Comparison of ENCODE assay signal across 21 cellular contexts in genomic region chr17:12982224-12982623, GRCh38. TPM values are rescaled to one million over a fixed set of nuclear protein-coding genes. Genes with fewer than 3 reads are reported as not detected.
DNase-seq lines count a peak whose midpoint lies in the region; ATAC-seq, FAIRE-seq and TF ChIP-seq lines count a peak whose summit lies in the region.
"Had no signal": no experiment of that assay in that cellular context is flagged by ENCODE, and none has a peak within 500 bp of the region (broad histone marks: within the 10 kb centered on the region; RNA-seq: fewer than 3 reads in every experiment).

No MANE protein-coding gene starts in this region.

- H3K9me1 ChIP-seq in K562 (ENCODE audit: control insufficient read depth, insufficient read depth, low read length) = no peaks in the 10 kb centered on the region

- no peak overlapping the region for H3K4me2 ChIP-seq in K562 (ENCODE audit: insufficient read depth, low read length)

- no peak overlapping the region for H3K9ac ChIP-seq in K562 (ENCODE audit: insufficient read depth in 1 of 2, low read depth in 2 of 2, low read length in 2 of 2)

- H3K27me3 ChIP-seq in CD8-positive, alpha-beta T cell (ENCODE audit: insufficient read depth, low read length) = no peaks in the 10 kb centered on the region
- H3K27me3 ChIP-seq in K562 (ENCODE audit: control insufficient read depth in 2 of 2, insufficient read depth in 2 of 2, low read length in 2 of 2) = peaks cover 2 to 19% of the 10 kb centered on the region in 2 experiments; a peak in 2 of 5 replicates
- peaks cover 0 to 11% (median 8%) of the 10 kb centered on the region in 3 donors for H3K27me3 ChIP-seq in psoas muscle (ENCODE audit: insufficient read depth in 3 of 3, low read length in 2 of 3)
- H3K27me3 ChIP-seq: body of pancreas, colonic mucosa, heart left ventricle, vagina had no signal

- CTCF ChIA-PET in CD8-positive, alpha-beta T cell (lab: Charles Lee) = interaction anchor here (2.4 kb wide), 1 partner anchor 21 kb away, joined by 9 read pairs; no protein-coding TSS in a partner anchor
- CTCF ChIA-PET in HEK293 (lab: Yijun Ruan, JAX) = interaction anchor here (0.5 to 0.9 kb wide), 2 partner anchors 126 to 240 kb away, joined by 3 to 4 read pairs; no protein-coding TSS in a partner anchor
- CTCF ChIA-PET in K562 (lab: Yijun Ruan, JAX; ENCODE audit: low intra/inter-chr PET ratio) = no interaction called here

- 16% methylated on average over 6 of the region's 6 CpGs for WGBS in K562 (ENCODE audit: insufficient coverage, low coverage, missing lambda C conversion rate)
- WGBS in psoas muscle, 3 donors = 77 to 80% (median 78%) methylated on average over 6 of the region's 6 CpGs

- H2AFZ ChIP-seq in K562 (ENCODE audit: low read depth, low read length) = no peak overlapping the region

- BruUV-seq in K562 (replicated peaks; lab: Mats Ljungman, UMichigan) = no TSS peak

- TF ChIP-seq CTCF in CD8-positive, alpha-beta T cell (IDR thresholded peaks at IDR 0.05) = no peak
- TF ChIP-seq CTCF in HEK293 (tag by site-specific recombination; IDR thresholded peaks at IDR 0.05) (no peak), K562 (IDR thresholded peaks at IDR 0.05 in 2 of 3, conservative IDR thresholded peaks at IDR 0.05 in 1 of 3; ENCODE audit: insufficient read depth in 2 of 3, low read depth in 1 of 3, low read length in 3 of 3) (no peak), psoas muscle (IDR thresholded peaks at IDR 0.05) (no peak)

- ATAC-seq in CD8-positive, alpha-beta T cell = peak; percentile 78
- ATAC-seq in K562 = no peak
- ATAC-seq in HG03521 (IDR thresholded peaks at IDR 0.05; ENCODE audit: unreplicated experiment) = no peak
- ATAC-seq in psoas muscle = no peak
- ATAC-seq: activated naive CD4-positive, alpha-beta T cell treated with anti-CD3 and anti-CD28 coated beads, Interleukin-2, amount 50 U/mL, for 72 hours; activated T-cell treated with anti-CD3 and anti-CD28 coated beads, Interleukin-2, amount 50 U/mL, for 4 hours; body of pancreas; heart left ventricle had no signal

- no peak overlapping the region for H3K4me3 Mint-ChIP-seq in CD8-positive, alpha-beta T cell
- H3K4me3 Mint-ChIP-seq: activated T-cell treated with anti-CD3 and anti-CD28 coated beads, Interleukin-2, amount 50 U/mL, for 4 hours; CD4-positive, alpha-beta T cell had no signal

- peaks cover 3% of the 10 kb centered on the region for H3K4me1 Mint-ChIP-seq in CD8-positive, alpha-beta T cell (ENCODE audit: low read depth)

- H3K27ac ChIP-seq in CD8-positive, alpha-beta T cell (ENCODE audit: low read depth, low read length) = no peak overlapping the region
- H3K27ac ChIP-seq in HEK293 (ENCODE audit: extremely low read depth, low read depth, low read length) (no peak overlapping the region), K562 (ENCODE audit: extremely low read depth, low read depth, low read length) (no peak overlapping the region), psoas muscle (no peak overlapping the region)
- H3K27ac ChIP-seq: body of pancreas, colonic mucosa, heart left ventricle, left ventricle myocardium inferior, vagina had no signal

- no peaks in the 10 kb centered on the region for H3K36me3 ChIP-seq in CD8-positive, alpha-beta T cell (ENCODE audit: insufficient read depth, low read length)
- H3K36me3 ChIP-seq in HEK293 (ENCODE audit: control insufficient read depth in 2 of 2, insufficient read depth in 1 of 2, low read length in 2 of 2) (peaks cover 0 to 3% of the 10 kb centered on the region in 2 experiments; a peak in 2 of 3 replicates), K562 (ENCODE audit: control insufficient read depth, insufficient read depth, low read length) (no peaks in the 10 kb centered on the region), psoas muscle (ENCODE audit: insufficient read depth in 1 of 2, low read depth in 1 of 2) (no peaks in the 10 kb centered on the region)
- H3K36me3 ChIP-seq: colonic mucosa, heart left ventricle, left ventricle myocardium inferior, vagina had no signal

- intact Hi-C loops in CD8-positive, alpha-beta T cell (cut with DNase I, micrococcal nuclease) = no loop called here
- intact Hi-C loops in K562 (cut with micrococcal nuclease) (no loop called here), psoas muscle (cut with DNase I) (loop anchor here in 1 of 2 donors (10.0 kb wide), 1 partner anchor 187 kb away; no protein-coding TSS in a partner anchor)

- TF ChIP-seq RAD21 in K562 (CRISPR knock-in tag; conservative IDR thresholded peaks at IDR 0.05 in 1 of 2, IDR thresholded peaks at IDR 0.05 in 1 of 2) = no peak

- H3K27me3 Mint-ChIP-seq in CD8-positive, alpha-beta T cell (ENCODE audit: low read depth) = peaks cover 22% of the 10 kb centered on the region

- no peaks in the 10 kb centered on the region for H3K79me2 ChIP-seq in K562 (ENCODE audit: control insufficient read depth, insufficient read depth, low read length)

- no peaks in the 10 kb centered on the region for H3K4me1 ChIP-seq in CD8-positive, alpha-beta T cell (ENCODE audit: insufficient read depth, low read length)
- H3K4me1 ChIP-seq in HEK293 (ENCODE audit: control insufficient read depth, insufficient read depth, low read length) = no peaks in the 10 kb centered on the region
- H3K4me1 ChIP-seq in K562 (replicated peaks in 1 of 2; ENCODE audit: control insufficient read depth in 2 of 2, insufficient read depth in 2 of 2, low read length in 2 of 2) = peaks cover 2 to 3% of the 10 kb centered on the region in 2 experiments; a peak in 1 of 5 replicates
- H3K4me1 ChIP-seq in psoas muscle = no peaks in the 10 kb centered on the region
- H3K4me1 ChIP-seq: colonic mucosa had no signal

- no peak overlapping the region for H3K4me3 ChIP-seq in CD8-positive, alpha-beta T cell (ENCODE audit: low read depth, low read length)
- no peak overlapping the region for H3K4me3 ChIP-seq in HEK293 (ENCODE audit: low read depth, low read length)
- no peak overlapping the region for H3K4me3 ChIP-seq in K562
- H3K4me3 ChIP-seq in psoas muscle = no peak overlapping the region
- H3K4me3 ChIP-seq: body of pancreas, colonic mucosa, heart left ventricle, left ventricle myocardium inferior, vagina had no signal

- no peak for FAIRE-seq in K562 (lab: Jason Lieb, UNC)

- no peak for TF ChIP-seq EP300 in K562 (IDR thresholded peaks at IDR 0.05; ENCODE audit: low read length)

- in situ Hi-C loops in K562 (cut with MboI) = no loop called here

- DNase-seq in CD8-positive, alpha-beta T cell = peak in 3 of 7 experiments; percentile 3 to 48 (median 24)
- DNase-seq in NOMO-1 (lab: John Stamatoyannopoulos, UW; ENCODE audit: unreplicated experiment in 2 of 2) (peak; percentile 34 to 48), K562 (ENCODE audit: extremely low read depth in 1 of 4, low spot score in 3 of 4) (no peak), psoas muscle (no peak), dermis blood vessel endothelial cell (no peak)
- no peak for DNase-seq in activated naive CD4-positive, alpha-beta T cell (lab: John Stamatoyannopoulos, UW)
- DNase-seq: activated CD4-positive, alpha-beta T cell treated with anti-CD3 and anti-CD28 coated beads, Interleukin-2, amount 50 U/mL, for 1 hour; activated T-cell treated with anti-CD3 and anti-CD28 coated beads, Interleukin-2, amount 50 U/mL, for 4 hours; body of pancreas; CD4-positive, alpha-beta T cell; colonic mucosa; heart left ventricle; left ventricle myocardium inferior; NCI-H1694 treated with DMSO at 0.1 percent for 48 hours; NCI-H2227 treated with DMSO at 0.1 percent for 48 hours; stimulated activated CD4-positive, alpha-beta T cell treated with anti-CD3 and anti-CD28 coated beads, Interleukin-4, amount 100 ng/mL, for 4 hours; SW 1271 had no signal

- no peak for TF ChIP-seq POLR2A in K562 (conservative IDR thresholded peaks at IDR 0.05)

- no peaks in the 10 kb centered on the region for H3K36me3 Mint-ChIP-seq in CD8-positive, alpha-beta T cell
- H3K36me3 Mint-ChIP-seq: activated naive CD4-positive, alpha-beta T cell treated with anti-CD3 and anti-CD28 coated beads, Interleukin-2, amount 50 U/mL, for 72 hours had no signal

- peak overlapping the region; percentile 73 for H3K27ac Mint-ChIP-seq in CD8-positive, alpha-beta T cell
- H3K27ac Mint-ChIP-seq: activated naive CD4-positive, alpha-beta T cell treated with anti-CD3 and anti-CD28 coated beads, Interleukin-2, amount 50 U/mL, for 72 hours; CD4-positive, alpha-beta T cell had no signal

- no peaks in the 10 kb centered on the region for H3K9me3 Mint-ChIP-seq in CD8-positive, alpha-beta T cell
- H3K9me3 Mint-ChIP-seq: activated naive CD4-positive, alpha-beta T cell treated with anti-CD3 and anti-CD28 coated beads, Interleukin-2, amount 50 U/mL, for 72 hours; activated T-cell treated with anti-CD3 and anti-CD28 coated beads, Interleukin-2, amount 50 U/mL, for 4 hours; CD4-positive, alpha-beta T cell had no signal

- H3K9me3 ChIP-seq in CD8-positive, alpha-beta T cell (ENCODE audit: low read length) = no peaks in the 10 kb centered on the region
- no peaks in the 10 kb centered on the region for H3K9me3 ChIP-seq in HEK293 (ENCODE audit: control insufficient read depth, insufficient read depth, low read depth, low read length)
- H3K9me3 ChIP-seq in K562 (replicated peaks; ENCODE audit: control insufficient read depth, insufficient read depth, low read depth, low read length) = no peaks in the 10 kb centered on the region
- H3K9me3 ChIP-seq in psoas muscle = no peaks in the 10 kb centered on the region
- H3K9me3 ChIP-seq: body of pancreas, colonic mucosa, heart left ventricle, left ventricle myocardium inferior, vagina had no signal

- H4K20me1 ChIP-seq in K562 (replicated peaks; ENCODE audit: control insufficient read depth, insufficient read depth, low read length) = no peaks in the 10 kb centered on the region

- POLR2A ChIA-PET in CD8-positive, alpha-beta T cell (lab: Charles Lee) = no interaction called here
- POLR2A ChIA-PET in HEK293 (lab: Yijun Ruan, JAX) (no interaction called here), K562 (lab: Yijun Ruan, JAX) (no interaction called here)

RNA-seq across cellular contexts. Expression of gene ELAC2, which starts 35.6 kb away (rescaled TPM):
- total RNA-seq in CD8-positive, alpha-beta T cell = 10 to 100 TPM; 66.7 to 74.0 TPM
- total RNA-seq in K562 (2011; cell fraction: chromatin; rRNA removed; ENCODE audit: low replicate concordance) = 98.9 and 141 TPM in 2 replicates
- total RNA-seq in K562 (2011; cell fraction: nucleolus; rRNA removed) = 83.5 and 84.0 TPM in 2 replicates
- total RNA-seq in K562 (2011; cell fraction: nucleoplasm; rRNA removed) = 72.4 and 81.0 TPM in 2 replicates
- 113 and 129 TPM in 2 replicates for total RNA-seq in K562 (2014; rRNA removed)
- total RNA-seq in K562 (2014; rRNA removed; fragmentation: Illumina TruSeq; extraction: Trizol) = 54.4 and 66.3 TPM in 2 replicates
- total RNA-seq in K562 (2015; rRNA removed; fragmentation: Illumina TruSeq; extraction: Trizol) = 70.6 and 76.0 TPM in 2 replicates
- total RNA-seq in K562 (2021) = 71.4 and 73.2 TPM in 2 replicates
- polyA plus RNA-seq in K562 (2011; rRNA removed) = 61.4 and 64.0 TPM in 2 replicates
- 71.8 and 115 TPM in 2 replicates for polyA plus RNA-seq in K562 (2011; cell fraction: cytosol; rRNA removed)
- polyA plus RNA-seq in K562 (2011; cell fraction: nucleus; rRNA removed) = 142 and 185 TPM in 2 replicates
- 38.3 and 51.5 TPM in 2 replicates for polyA plus RNA-seq in K562 (2012)
- polyA plus RNA-seq in K562 (2014; fragmentation: Illumina TruSeq; extraction: Trizol) = 86.7 and 96.6 TPM in 2 replicates
- polyA plus RNA-seq in K562 (2014; fragmentation: Nextera tagmentation; extraction: Ambion mirVana) = 1 to 10 TPM; 4.5 to 8.4 TPM
- 78.4 and 85.1 TPM in 2 replicates for polyA plus RNA-seq in K562 (2014; rRNA removed)
- polyA minus RNA-seq in K562 (2011; rRNA and poly(A)+ RNA removed) = 65.1 and 108 TPM in 2 replicates
- 39.2 and 53.1 TPM in 2 replicates for polyA minus RNA-seq in K562 (2011; cell fraction: cytosol; rRNA and poly(A)+ RNA removed)
- polyA minus RNA-seq in K562 (2011; cell fraction: nucleus; rRNA and poly(A)+ RNA removed) = 48.5 and 55.0 TPM in 2 replicates
- total RNA-seq in psoas muscle = 10 to 100 TPM; 49.1 to 64.1 (median 53.6) TPM
- 10 to 100 TPM; 30.8 to 59.0 (median 48.3) TPM for polyA plus RNA-seq in psoas muscle
- total RNA-seq in dermis blood vessel endothelial cell = 73.0 and 109 TPM in 2 replicates

Comparison
In these comparisons a context has a peak if more than half of its experiments do, and no peak if none do; other contexts are left out.
1. DNase-seq: peak in NOMO-1 (2 of 2); none in K562 (0 of 4), psoas muscle (0 of 2), activated naive CD4-positive, alpha-beta T cell (0 of 4) and dermis blood vessel endothelial cell (single experiment).